In the genomic region with DNA sequence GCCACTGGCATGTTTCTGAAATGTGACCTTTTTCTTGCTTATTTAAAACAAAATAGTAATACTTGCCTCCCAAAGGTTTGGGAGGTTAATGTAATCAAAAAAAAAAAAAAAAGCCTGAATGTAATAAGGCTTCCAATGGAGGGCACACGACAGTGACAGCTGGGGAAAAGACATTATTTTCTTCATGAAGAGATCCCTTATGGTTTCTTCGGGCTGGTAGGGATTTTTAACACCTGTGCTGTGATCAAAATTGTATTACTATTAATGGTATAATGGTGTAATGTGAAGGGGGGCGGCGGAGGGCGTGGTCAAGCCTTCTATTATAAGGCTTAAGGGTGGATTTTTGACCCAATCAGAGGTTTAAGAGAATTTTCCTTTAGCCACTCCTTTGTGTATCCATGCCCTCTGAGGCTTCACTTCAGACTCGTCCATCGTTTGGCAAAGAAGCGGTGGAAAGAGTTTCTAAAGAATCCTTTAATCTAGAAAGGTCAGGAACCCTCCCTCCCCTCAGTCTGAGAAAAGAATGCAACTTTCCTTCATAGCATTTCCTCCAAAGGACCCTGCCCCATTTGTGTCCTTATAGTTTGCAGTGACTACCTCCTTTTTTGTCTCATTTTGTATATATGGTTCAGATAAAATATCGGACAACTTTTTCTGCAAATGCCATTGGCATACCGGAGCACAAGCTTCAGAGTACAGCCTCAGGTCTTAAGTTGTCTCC, we compare ENCODE assay signal across 8 cellular contexts.
DNase-seq lines count a peak whose midpoint lies in the region; ATAC-seq, FAIRE-seq and TF ChIP-seq lines count a peak whose summit lies in the region.

No MANE protein-coding gene starts in this region.

- DNase-seq in AG04450 (ENCODE audit: low read depth, low spot score): no peak
- DNase-seq in GM18507 (ENCODE audit: extremely low spot score, insufficient read length, low read depth): no peak
- DNase-seq in NCI-H2196 treated with DMSO at 0.1 percent for 48 hours (lab: John Stamatoyannopoulos, UW; ENCODE audit: unreplicated experiment): peak; percentile 62
- DNase-seq in activated CD4-positive, alpha-beta T cell treated with anti-CD3 and anti-CD28 coated beads, Interleukin-2, amount 50 U/mL, for 4 hours: peak; percentile 13 to 19
- DNase-seq in fibroblast of mammary gland (ENCODE audit: low read depth): peak; percentile 76
- DNase-seq in nephron progenitor cell: peak; percentile 24
- no peak for DNase-seq in stimulated activated naive CD4-positive, alpha-beta T cell treated with Interleukin-2 at 50 U/mL for 16 hours (lab: John Stamatoyannopoulos, UW)

- H3K4me3 Mint-ChIP-seq in nephron progenitor cell: peak overlapping the region; percentile 84

- no peaks in the 10 kb centered on the region for H3K27me3 ChIP-seq in AG04450 (ENCODE audit: control insufficient read depth, insufficient read depth, low read length)

- FAIRE-seq in GM18507 (lab: Jason Lieb, UNC): peak; percentile 12

- peak overlapping the region; percentile 100 for H3K27ac Mint-ChIP-seq in nephron progenitor cell

- H3K4me1 Mint-ChIP-seq in nephron progenitor cell: peaks cover 53% of the 10 kb centered on the region

- no peaks in the 10 kb centered on the region for H3K27me3 Mint-ChIP-seq in nephron progenitor cell (ENCODE audit: low read depth, poor library complexity)

- TF ChIP-seq CTCF in AG04450 (IDR thresholded peaks at IDR 0.05; ENCODE audit: low read depth, low read length) (no peak), fibroblast of mammary gland (conservative IDR thresholded peaks at IDR 0.05; ENCODE audit: control insufficient read depth, insufficient read depth, low read depth, low read length) (no peak), nephron progenitor cell (IDR thresholded peaks at IDR 0.05) (no peak)

- peaks cover 8% of the 10 kb centered on the region for H3K9me3 Mint-ChIP-seq in nephron progenitor cell

- H3K4me3 ChIP-seq in AG04450 (ENCODE audit: low read depth, low read length) (peak overlapping the region; percentile 61), fibroblast of mammary gland (ENCODE audit: control insufficient read depth, low read depth, low read length) (peak overlapping the region; percentile 50)

- peaks cover 10% of the 10 kb centered on the region for H3K36me3 Mint-ChIP-seq in nephron progenitor cell (ENCODE audit: low read depth)

- CTCF ChIA-PET in AG04450 (lab: Charles Lee): interaction anchor here (0.6 to 4.2 kb wide), 19 partner anchors 9 to 1548 kb away, joined by 3 to 20 read pairs (median 4); a partner anchor contains a TSS

- peak overlapping the region; percentile 99 for H3K27ac ChIP-seq in AG04450 (ENCODE audit: low read depth, low read length)

- POLR2A ChIA-PET in AG04450 (lab: Yijun Ruan, JAX): interaction anchor here (0.6 to 5.0 kb wide), 11 partner anchors 9 to 123 kb away, joined by 3 to 121 read pairs (median 7); a partner anchor contains a TSS

- H3K9me3 ChIP-seq in AG04450 (ENCODE audit: control insufficient read depth, insufficient read depth, low read length): peaks cover 5% of the 10 kb centered on the region; the same call in 1 of the 2 replicates

- ATAC-seq in GM19395 (IDR thresholded peaks at IDR 0.05; ENCODE audit: unreplicated experiment): no peak

Comparison
In these comparisons a context has a peak if more than half of its experiments do, and no peak if none do; other contexts are left out.
1. DNase-seq: peak in NCI-H2196 treated with DMSO at 0.1 percent for 48 hours (single experiment), activated CD4-positive, alpha-beta T cell treated with anti-CD3 and anti-CD28 coated beads, Interleukin-2, amount 50 U/mL, for 4 hours (2 of 2), fibroblast of mammary gland (single experiment) and nephron progenitor cell (single experiment); none in AG04450 (single experiment), GM18507 (single experiment) and stimulated activated naive CD4-positive, alpha-beta T cell treated with Interleukin-2 at 50 U/mL for 16 hours (single experiment).